ENCODE assay signal across 8 cellular contexts in the genomic region with DNA sequence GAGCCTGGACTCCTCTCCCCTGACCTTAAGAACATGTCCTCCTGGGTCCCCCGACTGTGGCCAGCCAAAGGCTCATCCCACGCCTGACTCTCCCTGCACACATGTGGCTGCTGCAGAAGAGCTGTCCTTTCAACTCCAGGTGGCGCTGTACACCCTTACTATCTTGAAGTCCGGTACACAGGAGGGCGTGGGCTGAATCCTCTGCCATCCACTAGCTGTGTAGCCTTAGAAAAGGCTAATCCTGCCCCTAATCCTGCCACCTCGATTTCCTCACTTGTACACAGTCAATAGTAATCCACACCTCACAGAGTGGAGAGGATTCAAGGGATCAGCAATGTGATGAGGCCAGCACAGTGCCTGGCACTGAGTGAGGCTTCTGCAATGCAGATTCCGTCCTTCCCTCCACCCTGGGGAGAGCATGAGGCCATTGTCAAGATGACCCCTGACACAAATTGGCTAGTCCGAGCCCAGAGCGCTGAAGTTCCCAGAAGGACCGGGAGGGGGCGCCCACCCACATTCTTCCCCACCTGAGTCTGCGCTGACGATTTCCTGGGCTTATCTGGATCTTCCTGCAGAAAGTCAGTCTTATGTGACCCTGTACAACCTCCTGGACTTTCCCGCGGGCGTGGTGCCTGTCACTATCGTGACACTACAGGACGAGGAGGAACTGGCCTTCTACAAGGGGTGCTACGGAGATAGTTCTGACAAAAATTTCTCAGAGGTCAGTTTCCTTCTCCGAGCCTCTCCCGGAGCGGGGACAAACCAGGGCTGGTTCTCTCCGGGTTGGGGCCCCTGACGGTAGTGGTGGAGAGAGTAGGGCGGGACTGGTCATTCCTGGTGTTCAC. TPM values are rescaled to one million over a fixed set of nuclear protein-coding genes. Genes with fewer than 3 reads are reported as not detected.
DNase-seq lines count a peak whose midpoint lies in the region; ATAC-seq and TF ChIP-seq lines count a peak whose summit lies in the region.

No MANE protein-coding gene starts in this region.

- H3K27ac ChIP-seq in dorsolateral prefrontal cortex (peak overlapping the region in 3 of 59 donors; percentile 23 to 66 (median 44)), lung (ENCODE audit: low read depth in 1 of 2, low read length in 1 of 2) (peak overlapping the region in 1 of 2 donors; percentile 8)

- no peaks in the 10 kb centered on the region for H3K36me3 ChIP-seq in lung (ENCODE audit: control insufficient read depth in 2 of 2, insufficient read depth in 2 of 2, low read length in 2 of 2)

- H3K4me1 ChIP-seq in lung (ENCODE audit: control insufficient read depth in 2 of 2, insufficient read depth in 2 of 2, low read length in 2 of 2) = no peaks in the 10 kb centered on the region

- no peaks in the 10 kb centered on the region for H3K9me3 ChIP-seq in lung (ENCODE audit: control insufficient read depth in 2 of 2, insufficient read depth in 1 of 2, low read length in 1 of 2)

- peak; percentile 26 for DNase-seq in NK-92 treated with Interleukin-12 subunit alpha and Interleukin-12 subunit beta, amount 100 ng/mL, for 24 hours (lab: John Stamatoyannopoulos, UW)
- DNase-seq in NK-92 (lab: John Stamatoyannopoulos, UW; ENCODE audit: unreplicated experiment) (no peak), NCI-H460 (ENCODE audit: extremely low read depth, low read depth) (peak; percentile 63), dorsolateral prefrontal cortex (peak in 9 of 10 donors; percentile 51 to 77 (median 65)), lung (ENCODE audit: low spot score) (peak; percentile 76)
- DNase-seq in activated CD4-positive, alpha-beta T cell treated with anti-CD3 and anti-CD28 coated beads, Interleukin-2, amount 50 U/mL, for 24 hours (ENCODE audit: low read depth in 1 of 2, low spot score in 1 of 2) = peak; percentile 47 to 64
- peak; percentile 35 to 52 (median 41) for DNase-seq in stimulated activated CD4-positive, alpha-beta T cell treated with anti-CD3 and anti-CD28 coated beads, TNF-alpha, amount 100 ng/mL, for 4 hours (ENCODE audit: low read depth in 3 of 3)

- H3K4me3 ChIP-seq in dorsolateral prefrontal cortex (peak overlapping the region in 57 of 59 donors; percentile 5 to 62 (median 43)), lung (no peak overlapping the region)

- WGBS in lung, 2 donors = 8 to 9% methylated on average over 25 of the region's 25 CpGs

- TF ChIP-seq CTCF in dorsolateral prefrontal cortex (IDR thresholded peaks at IDR 0.05 in 54 of 56, conservative IDR thresholded peaks at IDR 0.05 in 2 of 56; ENCODE audit: low read depth in 1 of 56, partially characterized antibody in 56 of 56) (peak; percentile 57 to 93 (median 84)), lung (IDR thresholded peaks at IDR 0.05; ENCODE audit: control extremely low read depth, extremely low read depth) (peak; percentile 57)

- intact Hi-C loops in dorsolateral prefrontal cortex (cut with DNase I) = no loop called here

- ATAC-seq in HG03060 (IDR thresholded peaks at IDR 0.05; ENCODE audit: low read depth, unreplicated experiment) = peak; percentile 75
- ATAC-seq in lung (ENCODE audit: insufficient read depth, low FRiP score) = peak; percentile 86

- H3K27me3 ChIP-seq in dorsolateral prefrontal cortex (peaks cover 0 to 9% (median under 1%) of the 10 kb centered on the region in 45 donors), lung (ENCODE audit: control insufficient read depth, insufficient read depth) (no peaks in the 10 kb centered on the region)

RNA-seq across cellular contexts. Expression of a gene that starts 47.1 kb away (rescaled TPM):
- 0.09 TPM in 1 of 2 replicates, not detected in the other for total RNA-seq in NCI-H460 (2014; rRNA removed; shearing (Covaris generic))
- polyA plus RNA-seq in NCI-H460 (2014; cell fraction: nucleus; rRNA removed) = not detected in 2 replicates
- total RNA-seq in dorsolateral prefrontal cortex (not detected), lung (under 1 TPM in 1 of 2 donors, not detected in 1; 0.09 TPM)
- under 1 TPM in 1 of 2 donors, not detected in 1; 0.01 TPM for polyA plus RNA-seq in lung

RNA-seq across cellular contexts. Expression of a gene that starts 48.4 kb away (rescaled TPM):
- 0.17 and 0.54 TPM in 2 replicates for total RNA-seq in NCI-H460 (2014; rRNA removed; shearing (Covaris generic))
- polyA plus RNA-seq in NCI-H460 (2014; cell fraction: nucleus; rRNA removed) = 5.9 and 8.8 TPM in 2 replicates
- total RNA-seq in dorsolateral prefrontal cortex = 100 to 1,000 TPM in 5 of 120 experiments, 10 to 100 TPM in 115; 42.0 to 138 (median 65.0) TPM
- total RNA-seq in lung = 10 to 100 TPM; 22.2 to 33.4 TPM
- 10 to 100 TPM; 13.9 to 34.8 TPM for polyA plus RNA-seq in lung

Comparison
In these comparisons a context has a peak if more than half of its experiments do, and no peak if none do; other contexts are left out.
1. RNA of a gene that starts 48.4 kb away (total RNA-seq): 42.0 to 138 TPM in dorsolateral prefrontal cortex and 22.2 to 33.4 TPM in lung; 0.17 to 0.54 TPM in NCI-H460; every median in the first group is over 10 times any median in the second.